ENCODE assay signal across 24 cellular contexts in the genomic region with DNA sequence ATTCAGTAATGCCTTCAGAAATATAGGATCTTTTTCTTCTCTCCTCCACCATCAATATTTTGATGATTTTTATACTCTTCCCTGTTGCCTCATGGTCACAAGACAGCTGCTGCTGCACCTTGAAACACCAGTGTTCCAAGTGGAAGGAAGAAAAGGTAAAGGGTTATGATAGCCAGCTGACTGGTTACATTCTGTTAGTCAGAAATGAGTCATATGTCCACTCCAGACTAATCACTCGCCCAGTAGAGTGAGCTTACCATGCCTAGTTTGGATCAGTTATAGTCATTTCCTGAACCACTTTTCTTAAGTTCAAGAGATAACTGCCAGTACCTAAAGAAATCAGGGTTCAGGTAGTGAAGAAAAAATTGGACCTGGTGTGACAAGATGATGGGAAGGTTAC.
DNase-seq lines count a peak whose midpoint lies in the region; ATAC-seq, FAIRE-seq and TF ChIP-seq lines count a peak whose summit lies in the region.
"Had no signal": no experiment of that assay in that cellular context is flagged by ENCODE, and none has a peak within 500 bp of the region (broad histone marks: within the 10 kb centered on the region; RNA-seq: fewer than 3 reads in every experiment).

No MANE protein-coding gene starts in this region.

- no peak overlapping the region for H3K4me2 ChIP-seq in K562 (ENCODE audit: insufficient read depth, low read length)
- H3K4me2 ChIP-seq: KMS-11 had no signal

- in situ Hi-C loops in K562 (cut with MboI), result no loop called here

- POLR2A ChIA-PET in K562 (lab: Yijun Ruan, JAX), result no interaction called here

- no peak for TF ChIP-seq RAD21 in K562 (CRISPR knock-in tag; conservative IDR thresholded peaks at IDR 0.05 in 1 of 2, IDR thresholded peaks at IDR 0.05 in 1 of 2)

- H3K4me1 ChIP-seq in K562 (replicated peaks in 1 of 2; ENCODE audit: control insufficient read depth in 2 of 2, insufficient read depth in 2 of 2, low read length in 2 of 2), result no peaks in the 10 kb centered on the region
- H3K4me1 ChIP-seq: body of pancreas, esophagus squamous epithelium, suprapubic skin, upper lobe of right lung had no signal

- no peaks in the 10 kb centered on the region for H3K79me2 ChIP-seq in K562 (ENCODE audit: control insufficient read depth, insufficient read depth, low read length)

- no peak for TF ChIP-seq EP300 in K562 (IDR thresholded peaks at IDR 0.05; ENCODE audit: low read length)

- no peak for FAIRE-seq in K562 (lab: Jason Lieb, UNC)
- FAIRE-seq: G401.6 had no signal

- no peak overlapping the region for H2AFZ ChIP-seq in K562 (ENCODE audit: low read depth, low read length)

- H3K27ac ChIP-seq in K562 (ENCODE audit: extremely low read depth, low read depth, low read length), result no peak overlapping the region
- H3K27ac ChIP-seq: body of pancreas, esophagus squamous epithelium, KMS-11, suprapubic skin, upper lobe of right lung had no signal

- no peak for TF ChIP-seq POLR2A in K562 (conservative IDR thresholded peaks at IDR 0.05)

- H3K36me3 ChIP-seq in K562 (ENCODE audit: control insufficient read depth, insufficient read depth, low read length), result no peaks in the 10 kb centered on the region
- H3K36me3 ChIP-seq: esophagus squamous epithelium, suprapubic skin, upper lobe of right lung had no signal

- 6% methylated on average over 1 of the region's 1 CpG for WGBS in K562 (ENCODE audit: insufficient coverage, low coverage, missing lambda C conversion rate)

- no peak overlapping the region for H3K9ac ChIP-seq in K562 (ENCODE audit: insufficient read depth in 1 of 2, low read depth in 2 of 2, low read length in 2 of 2)
- H3K9ac ChIP-seq: KMS-11 had no signal

- no peaks in the 10 kb centered on the region for H3K9me1 ChIP-seq in K562 (ENCODE audit: control insufficient read depth, insufficient read depth, low read length)

- H4K20me1 ChIP-seq in K562 (replicated peaks; ENCODE audit: control insufficient read depth, insufficient read depth, low read length), result no peaks in the 10 kb centered on the region

- H3K9me3 ChIP-seq in K562 (replicated peaks; ENCODE audit: control insufficient read depth, insufficient read depth, low read depth, low read length), result no peaks in the 10 kb centered on the region
- H3K9me3 ChIP-seq: body of pancreas, esophagus squamous epithelium, suprapubic skin, upper lobe of right lung had no signal

- CTCF ChIA-PET in K562 (lab: Yijun Ruan, JAX; ENCODE audit: low intra/inter-chr PET ratio), result no interaction called here

- H3K27me3 ChIP-seq in K562 (ENCODE audit: control insufficient read depth in 2 of 2, insufficient read depth in 2 of 2, low read length in 2 of 2), result no peaks in the 10 kb centered on the region
- H3K27me3 ChIP-seq: body of pancreas, esophagus squamous epithelium, suprapubic skin, upper lobe of right lung had no signal

- no TSS peak for BruUV-seq in K562 (replicated peaks; lab: Mats Ljungman, UMichigan)

- DNase-seq in HCEC 1CT (peak; percentile 1), NCI-H226 (peak; percentile 78), K562 (ENCODE audit: extremely low read depth in 1 of 4, low spot score in 3 of 4) (no peak), myocyte (ENCODE audit: low read depth) (peak; percentile 6), AG20443 (ENCODE audit: low spot score) (no peak), NCI-H2029 (lab: John Stamatoyannopoulos, UW) (no peak)
- DNase-seq in stimulated activated CD4-positive, alpha-beta T cell treated with anti-CD3 and anti-CD28 coated beads, Interleukin-4, amount 100 ng/mL, for 4 hours, result no peak
- DNase-seq in activated CD4-positive, CD25-positive, alpha-beta regulatory T cell (lab: John Stamatoyannopoulos, UW), result no peak
- DNase-seq: activated CD4-positive, alpha-beta T cell treated with anti-CD3 and anti-CD28 coated beads, Interleukin-2, amount 50 U/mL, for 48 hours; activated CD4-positive, CD25-positive, alpha-beta regulatory T cell treated with anti-CD3 and anti-CD28 coated beads, Interleukin-2, amount 50 U/mL, for 72 hours; activated naive CD4-positive, alpha-beta T cell treated with Interleukin-2 at 50 U/mL for 16 hours; body of pancreas; C1 segment of cervical spinal cord; esophagus squamous epithelium; left cardiac atrium; NCI-H1436 treated with DMSO at 0.1 percent for 48 hours; NCI-H2107; Right ventricle myocardium superior; stimulated activated naive CD4-positive, alpha-beta T cell treated with Interleukin-2 at 50 U/mL for 16 hours; T-helper 2 cell; upper lobe of right lung had no signal

- TF ChIP-seq CTCF in K562 (IDR thresholded peaks at IDR 0.05 in 2 of 3, conservative IDR thresholded peaks at IDR 0.05 in 1 of 3; ENCODE audit: insufficient read depth in 2 of 3, low read depth in 1 of 3, low read length in 3 of 3), result no peak

- ATAC-seq in K562, result no peak
- ATAC-seq: body of pancreas, left cardiac atrium, upper lobe of right lung had no signal

- no peak overlapping the region for H3K4me3 ChIP-seq in K562
- H3K4me3 ChIP-seq: body of pancreas, esophagus squamous epithelium, suprapubic skin, upper lobe of right lung had no signal

- intact Hi-C loops in K562 (cut with micrococcal nuclease), result no loop called here

TF ChIP-seq in K562, 482 proteins besides CTCF, POLR2A, EP300 and RAD21:
- no peak for TF ChIP-seq ZNF561 (CRISPR knock-in tag; conservative IDR thresholded peaks at IDR 0.05)
- TF ChIP-seq GATAD2A (IDR thresholded peaks at IDR 0.05), result no peak
- TF ChIP-seq RBM25 (IDR thresholded peaks at IDR 0.05; ENCODE audit: low read depth, low read length, severe bottlenecking), result peak; percentile 28

Comparison
In these comparisons a context has a peak if more than half of its experiments do, and no peak if none do; other contexts are left out.
1. DNase-seq: peak in HCEC 1CT (single experiment), NCI-H226 (single experiment) and myocyte (single experiment); none in K562 (0 of 4), stimulated activated CD4-positive, alpha-beta T cell treated with anti-CD3 and anti-CD28 coated beads, Interleukin-4, amount 100 ng/mL, for 4 hours (0 of 2), AG20443 (single experiment), NCI-H2029 (single experiment) and activated CD4-positive, CD25-positive, alpha-beta regulatory T cell (0 of 4).